Comparison of ENCODE assay signal across 13 cellular contexts in genomic region chr14:31992051-31992450, GRCh38.
DNase-seq lines count a peak whose midpoint lies in the region; ATAC-seq, FAIRE-seq and TF ChIP-seq lines count a peak whose summit lies in the region.
"Had no signal": no experiment of that assay in that cellular context is flagged by ENCODE, and none has a peak within 500 bp of the region (broad histone marks: within the 10 kb centered on the region; RNA-seq: fewer than 3 reads in every experiment).

No MANE protein-coding gene starts in this region.

- 15 to 40% (median 39%) methylated on average over 1 of the region's 1 CpG for WGBS in small intestine, 3 donors

- no peak for TF ChIP-seq CTCF in astrocyte of the spinal cord (IDR thresholded peaks at IDR 0.05; ENCODE audit: low read depth, low read length)

- no peak overlapping the region for H3K4me3 ChIP-seq in astrocyte of the spinal cord (ENCODE audit: low read depth, low read length)
- H3K4me3 ChIP-seq in small intestine (ENCODE audit: low read depth in 1 of 2, low read length in 2 of 2), result no peak overlapping the region
- H3K4me3 ChIP-seq: GM12878, upper lobe of left lung had no signal

- peaks cover 2 to 5% of the 10 kb centered on the region in 2 donors for H3K4me1 ChIP-seq in small intestine (ENCODE audit: control insufficient read depth in 2 of 2, insufficient read depth in 1 of 2, low read depth in 1 of 2, low read length in 1 of 2)
- H3K4me1 ChIP-seq: upper lobe of left lung had no signal

- H3K4me3 Mint-ChIP-seq in T-cell, result no peak overlapping the region

- no peaks in the 10 kb centered on the region for H3K4me1 Mint-ChIP-seq in T-cell

- no peaks in the 10 kb centered on the region for H3K36me3 ChIP-seq in small intestine (ENCODE audit: control insufficient read depth in 2 of 2, insufficient read depth in 2 of 2, low read length in 2 of 2)
- H3K36me3 ChIP-seq: upper lobe of left lung had no signal

- H3K9me3 ChIP-seq in small intestine (ENCODE audit: control insufficient read depth, low read depth), result no peaks in the 10 kb centered on the region
- H3K9me3 ChIP-seq: Caco-2, upper lobe of left lung had no signal

- H3K27ac Mint-ChIP-seq in T-cell, result no peak overlapping the region

- POLR2A ChIA-PET in T-cell (lab: Charles Lee), result no interaction called here

- CTCF ChIA-PET in T-cell (lab: Charles Lee), result no interaction called here

- H3K27me3 Mint-ChIP-seq in T-cell, result peaks cover 6 to 20% of the 10 kb centered on the region in 2 donors

- in situ Hi-C loops in astrocyte of the spinal cord (cut with HindIII; ENCODE audit: low sequenced_read_pairs), result no loop called here

- H3K27ac ChIP-seq in small intestine (ENCODE audit: low read depth in 1 of 2, low read length in 1 of 2), result peak overlapping the region in 1 of 2 donors; percentile 8
- H3K27ac ChIP-seq: upper lobe of left lung had no signal

- no peaks in the 10 kb centered on the region for H3K36me3 Mint-ChIP-seq in T-cell

- DNase-seq in HCEC 1CT (peak; percentile 100), astrocyte of the spinal cord (ENCODE audit: low read depth, low spot score) (peak; percentile 70), iris pigment epithelial cell (ENCODE audit: low read depth) (peak; percentile 96), small intestine (peak; percentile 72), T-cell (no peak), DMS153 treated with DMSO at 0.1 percent for 48 hours (lab: John Stamatoyannopoulos, UW; ENCODE audit: unreplicated experiment) (no peak), putamen (ENCODE audit: low spot score) (no peak)
- DNase-seq: Caco-2, NCI-H1436 treated with DMSO at 0.1 percent for 48 hours, upper lobe of left lung had no signal

- peaks cover 0 to 3% (median 0%) of the 10 kb centered on the region in 3 donors for H3K9me3 Mint-ChIP-seq in T-cell

- ATAC-seq in T-cell (replicated peaks in 1 of 4) (no peak), HG03457 (IDR thresholded peaks at IDR 0.05; ENCODE audit: unreplicated experiment) (no peak)
- ATAC-seq: GM12878 had no signal

- FAIRE-seq in small intestine (lab: Jason Lieb, UNC), result no peak
- FAIRE-seq: frontal cortex, GM12878 had no signal

- H3K27me3 ChIP-seq in small intestine (ENCODE audit: control insufficient read depth in 2 of 2, insufficient read depth in 2 of 2, low read length in 2 of 2), result no peaks in the 10 kb centered on the region
- H3K27me3 ChIP-seq: upper lobe of left lung had no signal

Comparison
In these comparisons a context has a peak if more than half of its experiments do, and no peak if none do; other contexts are left out.
1. DNase-seq: peak in HCEC 1CT (single experiment), astrocyte of the spinal cord (single experiment), iris pigment epithelial cell (single experiment) and small intestine (single experiment); none in T-cell (0 of 34), DMS153 treated with DMSO at 0.1 percent for 48 hours (single experiment) and putamen (single experiment).